ENCODE assay signal across 10 cellular contexts in genomic region chr9:752201-752600, GRCh38.
A peak's percentile ranks its signal among the peaks of the same experiment; 100 is the strongest.
DNase-seq lines count a peak whose midpoint lies in the region; ATAC-seq, FAIRE-seq and TF ChIP-seq lines count a peak whose summit lies in the region.
"Had no signal": no experiment of that assay in that cellular context is flagged by ENCODE, and none has a peak within 500 bp of the region (broad histone marks: within the 10 kb centered on the region; RNA-seq: fewer than 3 reads in every experiment).

No MANE protein-coding gene starts in this region.

- DNase-seq in right atrium auricular region (ENCODE audit: low spot score) (peak; percentile 56), cardiac septum (ENCODE audit: low spot score) (no peak), astrocyte (ENCODE audit: low read depth) (peak; percentile 95), keratinocyte (ENCODE audit: low read depth, low spot score) (peak; percentile 71), vagina (ENCODE audit: extremely low spot score in 2 of 2) (peak in 1 of 2 donors; percentile 19), inferior parietal cortex (ENCODE audit: extremely low spot score) (no peak), SIG-M5 (lab: John Stamatoyannopoulos, UW) (no peak)
- DNase-seq: activated effector memory CD4-positive, alpha-beta T cell treated with anti-CD3 and anti-CD28 coated beads, Interleukin-2, amount 50 U/mL, for 16 hours; CD4-positive, alpha-beta T cell had no signal

- H2AFZ ChIP-seq in astrocyte (ENCODE audit: low read depth, low read length) (no peak overlapping the region), keratinocyte (ENCODE audit: control insufficient read depth, low read length) (no peak overlapping the region)

- H3K9me3 Mint-ChIP-seq in astrocyte (ENCODE audit: unreplicated experiment): no peaks in the 10 kb centered on the region
- H3K9me3 Mint-ChIP-seq: CD4-positive, alpha-beta T cell had no signal

- no peak for TF ChIP-seq CTCF in right atrium auricular region (IDR thresholded peaks at IDR 0.05)
- TF ChIP-seq CTCF in astrocyte (IDR thresholded peaks at IDR 0.05; ENCODE audit: insufficient read depth, low read depth, low read length): no peak
- no peak for TF ChIP-seq CTCF in keratinocyte (optimal IDR thresholded peaks at IDR 0.05 in 1 of 3, IDR thresholded peaks at IDR 0.05 in 1 of 3, conservative IDR thresholded peaks at IDR 0.05 in 1 of 3; ENCODE audit: extremely low read depth in 1 of 3, insufficient read depth in 2 of 3, low read length in 3 of 3)
- no peak for TF ChIP-seq CTCF in vagina (IDR thresholded peaks at IDR 0.05)

- intact Hi-C loops in cardiac septum (cut with DNase I): loop anchor here (5.0 kb wide), 1 partner anchor 55 kb away; no protein-coding TSS in a partner anchor
- intact Hi-C loops in vagina (cut with DNase I): no loop called here

- H3K9ac ChIP-seq in astrocyte (ENCODE audit: low read length) (peak overlapping the region; percentile 54), keratinocyte (ENCODE audit: control insufficient read depth, extremely low read depth, insufficient read depth, low read length) (peak overlapping the region; percentile 70)

- dilution Hi-C loops in keratinocyte (cut with MboI; ENCODE audit: extremely low pct_ligation_motif_present, low sequenced_read_pairs): no loop called here

- no peak for ATAC-seq in HG03460 (IDR thresholded peaks at IDR 0.05; ENCODE audit: unreplicated experiment)

- no peaks in the 10 kb centered on the region for H4K20me1 ChIP-seq in astrocyte (ENCODE audit: insufficient read depth, low read length)
- H4K20me1 ChIP-seq in keratinocyte (ENCODE audit: control insufficient read depth, extremely low read depth, insufficient read depth, low read length): no peaks in the 10 kb centered on the region

- H3K4me2 ChIP-seq in astrocyte (ENCODE audit: low read length) (peak overlapping the region; percentile 57), keratinocyte (ENCODE audit: control insufficient read depth, extremely low read depth, insufficient read depth, low read depth, low read length) (peak overlapping the region; percentile 72)

- FAIRE-seq in astrocyte (lab: Jason Lieb, UNC) (no peak), keratinocyte (lab: Jason Lieb, UNC) (peak; percentile 66)

- H3K79me2 ChIP-seq in astrocyte (ENCODE audit: insufficient read depth, low read length) (no peaks in the 10 kb centered on the region), keratinocyte (ENCODE audit: control insufficient read depth, insufficient read depth, low read length) (no peaks in the 10 kb centered on the region)

- H3K27me3 ChIP-seq in right atrium auricular region (no peaks in the 10 kb centered on the region), astrocyte (ENCODE audit: insufficient read depth, low read length) (no peaks in the 10 kb centered on the region), keratinocyte (ENCODE audit: control insufficient read depth, extremely low read depth, insufficient read depth, low read length) (no peaks in the 10 kb centered on the region), vagina (no peaks in the 10 kb centered on the region)

- H3K27ac Mint-ChIP-seq in astrocyte (ENCODE audit: unreplicated experiment): peak overlapping the region; percentile 79
- H3K27ac Mint-ChIP-seq: CD4-positive, alpha-beta T cell had no signal

- H3K9me1 ChIP-seq in keratinocyte (ENCODE audit: control insufficient read depth, extremely low read depth, insufficient read depth, low read length): no peaks in the 10 kb centered on the region

- peaks cover 25% of the 10 kb centered on the region for H3K4me1 Mint-ChIP-seq in astrocyte (ENCODE audit: low read depth, unreplicated experiment)

- H3K4me3 ChIP-seq in right atrium auricular region (no peak overlapping the region), astrocyte (ENCODE audit: insufficient read depth, low read depth, low read length) (no peak overlapping the region), keratinocyte (ENCODE audit: control insufficient read depth in 2 of 3, extremely low read depth in 1 of 3, insufficient read depth in 2 of 3, low read depth in 1 of 3, low read length in 3 of 3) (peak overlapping the region in 2 of 3 experiments; percentile 4 to 18), vagina (no peak overlapping the region)

- no peaks in the 10 kb centered on the region for H3K9me3 ChIP-seq in right atrium auricular region
- H3K9me3 ChIP-seq in astrocyte (ENCODE audit: insufficient read depth, low read depth, low read length): no peaks in the 10 kb centered on the region
- no peaks in the 10 kb centered on the region for H3K9me3 ChIP-seq in keratinocyte (ENCODE audit: control insufficient read depth, low read depth, low read length)
- H3K9me3 ChIP-seq in vagina: no peaks in the 10 kb centered on the region

- no peaks in the 10 kb centered on the region for H3K27me3 Mint-ChIP-seq in astrocyte (ENCODE audit: low read depth, unreplicated experiment)
- H3K27me3 Mint-ChIP-seq: CD4-positive, alpha-beta T cell had no signal

- H3K4me3 Mint-ChIP-seq in astrocyte (ENCODE audit: unreplicated experiment): no peak overlapping the region
- H3K4me3 Mint-ChIP-seq: CD4-positive, alpha-beta T cell had no signal

- peaks cover 5% of the 10 kb centered on the region for H3K36me3 Mint-ChIP-seq in astrocyte (ENCODE audit: low read depth, unreplicated experiment)

- H3K36me3 ChIP-seq in right atrium auricular region (peaks cover 28% of the 10 kb centered on the region), astrocyte (ENCODE audit: insufficient read depth, low read length) (no peaks in the 10 kb centered on the region), keratinocyte (ENCODE audit: control insufficient read depth in 2 of 2, extremely low read depth in 1 of 2, insufficient read depth in 2 of 2, low read length in 2 of 2) (peaks cover 0 to 17% of the 10 kb centered on the region in 2 experiments), vagina (no peaks in the 10 kb centered on the region)

- peaks cover 0 to 64% of the 10 kb centered on the region in 2 donors for H3K4me1 ChIP-seq in right atrium auricular region
- H3K4me1 ChIP-seq in astrocyte (ENCODE audit: insufficient read depth, low read length): peaks cover 41% of the 10 kb centered on the region
- peaks cover 65% of the 10 kb centered on the region for H3K4me1 ChIP-seq in keratinocyte (ENCODE audit: control insufficient read depth, extremely low read depth, insufficient read depth, low read length)
- H3K4me1 ChIP-seq in vagina: peaks cover 50% of the 10 kb centered on the region

- H3K27ac ChIP-seq in right atrium auricular region (peak overlapping the region; percentile 80 to 95), astrocyte (ENCODE audit: low read depth, low read length) (peak overlapping the region; percentile 86), keratinocyte (ENCODE audit: control insufficient read depth, insufficient read depth, low read length) (peak overlapping the region; percentile 99), vagina (peak overlapping the region; percentile 67)

- no peak for TF ChIP-seq POLR2A in vagina (IDR thresholded peaks at IDR 0.05)

Comparison
In these comparisons a context has a peak if more than half of its experiments do, and no peak if none do; other contexts are left out.
1. DNase-seq: peak in right atrium auricular region (single experiment), astrocyte (single experiment) and keratinocyte (single experiment); none in cardiac septum (single experiment), inferior parietal cortex (single experiment) and SIG-M5 (single experiment).
2. H3K4me3 ChIP-seq: peak in keratinocyte (2 of 3); none in right atrium auricular region (0 of 2), astrocyte (single experiment) and vagina (0 of 2).
3. Peak in every context shown above with its lines, with median percentiles within 50 percentile points of each other: H3K27ac ChIP-seq.